Comparison of ENCODE assay signal across 8 cellular contexts in genomic region chr6:41071923-41072835, GRCh38. TPM values are rescaled to one million over a fixed set of nuclear protein-coding genes. Genes with fewer than 3 reads are reported as not detected.
DNase-seq lines count a peak whose midpoint lies in the region; ATAC-seq and TF ChIP-seq lines count a peak whose summit lies in the region.

OARD1 (minus strand) TSS chr6:41072356; CDS start chr6:41071634, 722 bp downstream.

- peak within 1 kb of the TSS; percentile 98 to 100 (median 99) for H3K27ac Mint-ChIP-seq in IgD-negative memory B cell

- H3K4me3 Mint-ChIP-seq in IgD-negative memory B cell = peak within 1 kb of the TSS; percentile 96 to 98 (median 98)

- ATAC-seq in GM21529 (IDR thresholded peaks at IDR 0.05; ENCODE audit: unreplicated experiment) (peak; percentile 66), mucosa of descending colon (peak; percentile 76)

- no peaks in the 10 kb centered on the region for H3K27me3 Mint-ChIP-seq in IgD-negative memory B cell

- H3K4me3 ChIP-seq in mucosa of descending colon = peak within 1 kb of the TSS; percentile 91

- peak; percentile 3 for TF ChIP-seq CTCF in mucosa of descending colon (IDR thresholded peaks at IDR 0.05)

- H3K9me3 Mint-ChIP-seq in IgD-negative memory B cell = no peaks in the 10 kb centered on the region

- H3K36me3 ChIP-seq in mucosa of descending colon (ENCODE audit: low read depth) = peaks cover 7% of the 10 kb centered on the region

- peaks cover 2% of the 10 kb centered on the region for H3K36me3 Mint-ChIP-seq in IgD-negative memory B cell

- H3K9me3 ChIP-seq in mucosa of descending colon = no peaks in the 10 kb centered on the region

- DNase-seq in DMS 273 treated with DMSO at 0.1 percent for 48 hours (lab: John Stamatoyannopoulos, UW) (peak; percentile 100), OCI-M2 (lab: John Stamatoyannopoulos, UW; ENCODE audit: unreplicated experiment) (peak; percentile 97), activated T-cell treated with anti-CD3 and anti-CD28 coated beads for 4 hours (peak; percentile 100), epithelial cell of prostate (ENCODE audit: low read depth, low spot score) (peak; percentile 95), mucosa of descending colon (peak; percentile 98 to 100 (median 100))
- peak; percentile 100 for DNase-seq in stimulated activated CD8-positive, alpha-beta memory T cell treated with anti-CD3 and anti-CD28 coated beads, Interleukin-4, amount 100 ng/mL, for 4 hours (ENCODE audit: low read depth in 2 of 2, low spot score in 1 of 2)

- peaks cover 21 to 37% (median 33%) of the 10 kb centered on the region in 3 donors for H3K4me1 Mint-ChIP-seq in IgD-negative memory B cell

- peaks cover 32% of the 10 kb centered on the region for H3K4me1 ChIP-seq in mucosa of descending colon (ENCODE audit: low read depth)

- H3K27ac ChIP-seq in epithelial cell of prostate = peak within 1 kb of the TSS; percentile 98

- intact Hi-C loops in mucosa of descending colon (cut with DNase I, micrococcal nuclease) = no loop called here

RNA-seq across cellular contexts. Expression of gene OARD1, which starts in this region (rescaled TPM):
- 58.3 TPM for polyA plus RNA-seq in IgD-negative memory B cell
- 10 to 100 TPM; 23.0 to 37.4 (median 23.7) TPM for total RNA-seq in mucosa of descending colon

Comparison
In these comparisons a context has a peak if more than half of its experiments do, and no peak if none do; other contexts are left out.
1. Peak in every context shown above with its lines: DNase-seq, ATAC-seq, H3K4me3 ChIP-seq and H3K27ac ChIP-seq.